Comparison of ENCODE assay signal across 8 cellular contexts in genomic region chrX:154374361-154375155, GRCh38. TPM values are rescaled to one million over a fixed set of nuclear protein-coding genes. Genes with fewer than 3 reads are reported as not detected.
DNase-seq lines count a peak whose midpoint lies in the region; ATAC-seq, FAIRE-seq and TF ChIP-seq lines count a peak whose summit lies in the region.

Gene FLNA (minus strand): TSS chrX:154374634. CDS start chrX:154371245, 3,389 bp downstream.

- no peak for TF ChIP-seq RAD21 in A549 (conservative IDR thresholded peaks at IDR 0.05 in 1 of 2, IDR thresholded peaks at IDR 0.05 in 1 of 2)

- POLR2A ChIA-PET in A549 (lab: Yijun Ruan, JAX) (interaction anchor here (1.7 kb wide), 1 partner anchor 23 kb away, joined by 17 read pairs; the partner anchor contains the start of gene RPL10), T-cell (lab: Charles Lee) (no interaction called here)

- H3K4me3 Mint-ChIP-seq in T-cell (peak within 1 kb of the TSS; percentile 44 to 88 (median 61)), naive B cell (peak within 1 kb of the TSS; percentile 35 to 86 (median 71))

- no peak for FAIRE-seq in A549 (lab: Jason Lieb, UNC)

- CTCF ChIA-PET in A549 (lab: Yijun Ruan, JAX): interaction anchor here (0.8 to 3.8 kb wide), 22 partner anchors 8 to 164 kb away, joined by 3 to 49 read pairs (median 8); partner anchors contain the start of genes DNASE1L1 and RPL10
- CTCF ChIA-PET in T-cell (lab: Charles Lee): interaction anchor here in 1 of 2 donors (0.6 kb wide), 1 partner anchor 48 kb away, joined by 3 read pairs; no protein-coding TSS in a partner anchor

- TF ChIP-seq POLR2A in A549 (IDR thresholded peaks at IDR 0.05; ENCODE audit: low read length) (peak; percentile 7; the same call in 1 of the 2 replicates), erythroblast (IDR thresholded peaks at IDR 0.05; ENCODE audit: low read length) (no peak)

- H3K4me1 Mint-ChIP-seq in T-cell (peaks cover 11 to 23% (median 21%) of the 10 kb centered on the region in 3 donors), naive B cell (peaks cover under 1 to 17% (median 11%) of the 10 kb centered on the region in 3 donors)

- H3K36me3 Mint-ChIP-seq in T-cell (no peaks in the 10 kb centered on the region), naive B cell (no peaks in the 10 kb centered on the region)

- H3K9me3 Mint-ChIP-seq in T-cell: no peaks in the 10 kb centered on the region
- H3K9me3 Mint-ChIP-seq in naive B cell: peaks cover 0 to 2% (median 0%) of the 10 kb centered on the region in 7 donors

- peak within 1 kb of the TSS; percentile 60 for H3K4me3 ChIP-seq in A549

- H3K4me1 ChIP-seq in A549: peaks cover 31% of the 10 kb centered on the region

- no peak for ATAC-seq in A549
- no peak for ATAC-seq in T-cell (replicated peaks in 1 of 4)
- no peak for ATAC-seq in naive B cell (ENCODE audit: low read depth in 2 of 2)
- ATAC-seq in HG03139 (IDR thresholded peaks at IDR 0.05; ENCODE audit: unreplicated experiment): no peak
- no peak for ATAC-seq in HG03469 (IDR thresholded peaks at IDR 0.05; ENCODE audit: unreplicated experiment)
- no peak for ATAC-seq in HG02884 (IDR thresholded peaks at IDR 0.05; ENCODE audit: unreplicated experiment)

- peak within 1 kb of the TSS; percentile 99 for H3K4me2 ChIP-seq in A549

- DNase-seq in A549 (ENCODE audit: low read depth in 1 of 2, low spot score in 1 of 2) (no peak), GM13976 (ENCODE audit: low spot score) (no peak), T-cell (peak in 3 of 34 experiments; percentile 23 to 34 (median 33)), erythroblast (lab: John Stamatoyannopoulos, UW) (peak; percentile 42 to 65), naive B cell (peak; percentile 28)

- peak within 1 kb of the TSS; percentile 23 to 34 for H3K27ac Mint-ChIP-seq in T-cell
- H3K27ac Mint-ChIP-seq in naive B cell: peak within 1 kb of the TSS in 2 of 6 donors; percentile 37 to 54

- TF ChIP-seq EP300 in A549 (IDR thresholded peaks at IDR 0.05): no peak

- in situ Hi-C loops in GM13976 (cut with MboI; ENCODE audit: low sequenced_read_pairs, unreplicated experiment): no loop called here

- H3K27me3 Mint-ChIP-seq in T-cell: no peaks in the 10 kb centered on the region
- H3K27me3 Mint-ChIP-seq in naive B cell: no peaks in the 10 kb centered on the region

- WGBS in A549 (ENCODE audit: missing lambda C conversion rate): 44% methylated on average over 4 of the region's 93 CpGs

- H3K27ac ChIP-seq in A549: peak within 1 kb of the TSS; percentile 86 to 100

- TF ChIP-seq CTCF in A549 (IDR thresholded peaks at IDR 0.05): peak; percentile 19; the same call in 2 of the 3 replicates
- peak; percentile 44 for TF ChIP-seq CTCF in GM13976 (IDR thresholded peaks at IDR 0.05; ENCODE audit: borderline replicate concordance, control extremely low read depth, extremely low read depth, insufficient read depth, missing control alignments)

- H3K9me3 ChIP-seq in A549: no peaks in the 10 kb centered on the region

TF ChIP-seq in A549, 52 proteins besides CTCF, POLR2A, EP300 and RAD21:
- TF ChIP-seq BCL3 (IDR thresholded peaks at IDR 0.05) (0 out of 3 replicates have a peak, but pooled peaks have one; percentile 27), NPAS2 (CRISPR knock-in tag; IDR thresholded peaks at IDR 0.05; ENCODE audit: borderline replicate concordance) (no peak), ELK1 (IDR thresholded peaks at IDR 0.05; ENCODE audit: low read depth, low read length) (no peak), JUN (IDR thresholded peaks at IDR 0.05) (peak in 1 of 2 experiments; percentile 36; a peak in 2 of 5 replicates), E2F6 (IDR thresholded peaks at IDR 0.05; ENCODE audit: borderline replicate concordance, low read depth) (peak; percentile 73), MAX (IDR thresholded peaks at IDR 0.05) (peak; percentile 59; the same call in 1 of the 2 replicates), PBX3 (IDR thresholded peaks at IDR 0.05) (no peak)
TF ChIP-seq in A549: peak in this region for 4.

RNA-seq across cellular contexts. Expression of gene FLNA, which starts in this region (rescaled TPM):
- polyA plus RNA-seq in A549 (2011; rRNA removed) (303 and 351 TPM in 2 replicates), A549 (2017; fragmentation: RNase III; extraction: RNeasy Plus Mini Kit Qiagen cat#74134 plus additional on column Dnase treatment) (1,116 to 1,252 TPM (median 1,118 TPM) in 3 replicates), naive B cell (ENCODE audit: low read depth in 6 of 6) (100 to 1,000 TPM in 2 of 6 donors, 10 to 100 TPM in 4; 39.6 to 269 (median 78.3) TPM)
- polyA plus RNA-seq in A549 (2012; cell fraction: cytosol; rRNA removed): 552 and 728 TPM in 2 replicates
- 3,208 and 3,689 TPM in 2 replicates for polyA plus RNA-seq in A549 (2012; cell fraction: nucleus; rRNA removed)
- polyA minus RNA-seq in A549 (2011; rRNA and poly(A)+ RNA removed): 1,164 and 1,868 TPM in 2 replicates
- 1,000 to 10,000 TPM in 4 of 5 donors, 100 to 1,000 TPM in 1; 893 to 1,483 (median 1,268) TPM for total RNA-seq in T-cell

Comparison
In these comparisons a context has a peak if more than half of its experiments do, and no peak if none do; other contexts are left out.
1. DNase-seq: peak in erythroblast (2 of 2) and naive B cell (single experiment); none in A549 (0 of 2) and GM13976 (single experiment).